In the genomic region with DNA sequence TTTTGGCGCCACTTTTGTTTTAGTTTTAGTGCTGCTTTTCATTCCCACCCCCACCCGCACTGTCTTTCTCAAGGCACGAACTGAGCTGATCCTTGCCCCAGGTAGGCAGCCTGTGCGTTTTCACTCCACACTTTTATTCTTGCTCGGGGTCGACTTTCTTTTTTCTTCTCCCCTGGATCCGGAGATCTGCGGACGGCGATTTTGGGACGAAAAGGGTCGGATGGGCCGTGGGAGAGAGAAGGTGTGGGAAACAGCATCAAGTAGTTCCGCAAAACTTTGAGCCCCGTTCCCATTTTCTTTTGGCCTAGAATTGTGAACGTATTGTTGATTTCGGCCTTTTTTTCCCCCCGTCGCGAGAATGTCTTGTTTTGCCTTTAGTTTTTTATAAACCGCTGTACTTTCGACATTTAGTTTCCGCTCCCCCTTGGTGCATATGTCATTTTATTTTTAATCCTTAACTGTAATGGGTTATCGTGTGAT, we compare ENCODE assay signal across 8 cellular contexts. TPM values are rescaled to one million over a fixed set of nuclear protein-coding genes. Genes with fewer than 3 reads are reported as not detected.
DNase-seq lines count a peak whose midpoint lies in the region; ATAC-seq and TF ChIP-seq lines count a peak whose summit lies in the region.

No MANE protein-coding gene starts in this region.

- H3K36me3 Mint-ChIP-seq in activated T-cell treated with anti-CD3 and anti-CD28 coated beads, Interleukin-2, amount 50 U/mL, for 4 hours (ENCODE audit: insufficient read depth) = no peaks in the 10 kb centered on the region

- H3K4me3 ChIP-seq in SJCRH30 (peak overlapping the region; percentile 75), epithelial cell of esophagus (ENCODE audit: low read length) (peak overlapping the region; percentile 56)

- TF ChIP-seq CTCF in epithelial cell of esophagus (IDR thresholded peaks at IDR 0.05; ENCODE audit: insufficient read depth, low read depth, low read length, missing control alignments) = no peak

- no peaks in the 10 kb centered on the region for H3K9me3 ChIP-seq in SJCRH30 (replicated peaks)

- peak overlapping the region; percentile 100 for H3K27ac ChIP-seq in SJCRH30

- H3K27me3 Mint-ChIP-seq in activated T-cell treated with anti-CD3 and anti-CD28 coated beads, Interleukin-2, amount 50 U/mL, for 4 hours (ENCODE audit: low read depth) = no peaks in the 10 kb centered on the region

- H3K27me3 ChIP-seq in SJCRH30 = no peaks in the 10 kb centered on the region

- no peak for DNase-seq in activated T-cell treated with anti-CD3 and anti-CD28 coated beads, Interleukin-2, amount 50 U/mL, for 4 hours
- no peak for DNase-seq in activated T-cell treated with anti-CD3 and anti-CD28 coated beads, Interleukin-2, amount 50 U/mL, for 1 hour
- DNase-seq in SJCRH30 (peak in 1 of 2 experiments; percentile 84), epithelial cell of esophagus (ENCODE audit: low read depth) (peak; percentile 24), occipital lobe (lab: John Stamatoyannopoulos, UW) (peak; percentile 53), GM19240 (ENCODE audit: insufficient read length, low spot score) (no peak), C1 segment of cervical spinal cord (lab: John Stamatoyannopoulos, UW) (no peak), glomerular visceral epithelial cell (ENCODE audit: extremely low spot score) (no peak)

- H3K4me3 Mint-ChIP-seq in activated T-cell treated with anti-CD3 and anti-CD28 coated beads, Interleukin-2, amount 50 U/mL, for 4 hours = peak overlapping the region; percentile 99

- H3K4me1 Mint-ChIP-seq in activated T-cell treated with anti-CD3 and anti-CD28 coated beads, Interleukin-2, amount 50 U/mL, for 4 hours (ENCODE audit: low read depth) = peaks cover 30% of the 10 kb centered on the region

- H3K4me1 ChIP-seq in SJCRH30 = 0 out of 2 replicates have a peak, but pooled peaks cover 5% of the 10 kb centered on the region

- no peak for ATAC-seq in activated T-cell treated with anti-CD3 and anti-CD28 coated beads, Interleukin-2, amount 50 U/mL, for 4 hours

- H3K9me3 Mint-ChIP-seq in activated T-cell treated with anti-CD3 and anti-CD28 coated beads, Interleukin-2, amount 50 U/mL, for 4 hours = no peaks in the 10 kb centered on the region

- H3K36me3 ChIP-seq in SJCRH30 = 0 out of 2 replicates have a peak, but pooled peaks cover 4% of the 10 kb centered on the region

RNA-seq across cellular contexts. Expression of a gene that starts 0.5 kb away (rescaled TPM):
- 10 to 100 TPM; 73.2 to 81.4 (median 79.5) TPM for total RNA-seq in activated T-cell treated with anti-CD3 and anti-CD28 coated beads, Interleukin-2, amount 50 U/mL, for 4 hours
- total RNA-seq in SJCRH30 (2014; rRNA removed; shearing (Covaris generic)) = 260 and 299 TPM in 2 replicates
- 142 TPM for total RNA-seq in occipital lobe

Comparison
In these comparisons a context has a peak if more than half of its experiments do, and no peak if none do; other contexts are left out.
1. DNase-seq: peak in epithelial cell of esophagus (single experiment) and occipital lobe (single experiment); none in activated T-cell treated with anti-CD3 and anti-CD28 coated beads, Interleukin-2, amount 50 U/mL, for 4 hours (single experiment), activated T-cell treated with anti-CD3 and anti-CD28 coated beads, Interleukin-2, amount 50 U/mL, for 1 hour (single experiment), GM19240 (single experiment), C1 segment of cervical spinal cord (0 of 14) and glomerular visceral epithelial cell (single experiment).